In the genomic region with DNA sequence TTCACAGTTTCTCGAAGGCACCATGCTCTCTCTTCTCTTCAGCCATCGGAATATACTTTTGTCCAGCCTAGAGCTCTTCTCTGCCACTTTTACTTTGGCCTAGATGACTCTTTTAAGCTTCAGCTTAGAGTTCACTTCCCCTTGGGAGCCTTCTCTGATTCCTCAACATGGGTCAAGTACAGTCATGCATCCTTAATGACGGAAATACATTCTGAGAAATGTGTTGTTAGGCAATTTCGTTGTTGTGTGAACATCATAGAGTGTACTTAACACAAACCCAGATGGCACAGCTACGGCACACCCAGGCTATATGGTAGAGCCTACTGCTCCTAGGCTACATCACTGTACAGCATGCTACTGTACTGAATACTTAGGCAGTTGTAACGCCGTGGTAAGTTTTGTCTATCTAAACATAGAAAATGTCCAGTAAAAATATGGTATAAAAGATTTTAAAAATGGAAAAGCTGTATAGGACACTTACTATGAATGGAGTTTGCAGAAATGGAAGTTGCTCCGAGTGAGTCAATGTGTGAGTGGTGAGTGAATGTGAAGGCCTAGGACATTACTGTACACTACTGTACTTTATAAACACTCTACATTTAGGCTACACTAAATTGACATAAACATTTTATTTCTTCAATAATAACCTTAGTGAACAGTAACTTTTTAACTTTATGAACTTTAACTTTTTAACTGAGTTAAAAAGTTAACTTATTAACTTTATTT, we compare ENCODE assay signal across 1 cellular context.
TF ChIP-seq lines count a peak whose summit lies in the region.

No MANE protein-coding gene starts in this region.

TF ChIP-seq in HepG2, 621 proteins besides CTCF, POLR2A, EP300 and RAD21:
- TF ChIP-seq JARID2 (CRISPR knock-in tag; IDR thresholded peaks at IDR 0.05; ENCODE audit: insufficient replicate concordance): no peak
- no peak for TF ChIP-seq KLF11 (CRISPR knock-in tag; IDR thresholded peaks at IDR 0.05)
- no peak for TF ChIP-seq ZZZ3 (CRISPR knock-in tag; IDR thresholded peaks at IDR 0.05; ENCODE audit: borderline replicate concordance)
- TF ChIP-seq, protein P1, sequence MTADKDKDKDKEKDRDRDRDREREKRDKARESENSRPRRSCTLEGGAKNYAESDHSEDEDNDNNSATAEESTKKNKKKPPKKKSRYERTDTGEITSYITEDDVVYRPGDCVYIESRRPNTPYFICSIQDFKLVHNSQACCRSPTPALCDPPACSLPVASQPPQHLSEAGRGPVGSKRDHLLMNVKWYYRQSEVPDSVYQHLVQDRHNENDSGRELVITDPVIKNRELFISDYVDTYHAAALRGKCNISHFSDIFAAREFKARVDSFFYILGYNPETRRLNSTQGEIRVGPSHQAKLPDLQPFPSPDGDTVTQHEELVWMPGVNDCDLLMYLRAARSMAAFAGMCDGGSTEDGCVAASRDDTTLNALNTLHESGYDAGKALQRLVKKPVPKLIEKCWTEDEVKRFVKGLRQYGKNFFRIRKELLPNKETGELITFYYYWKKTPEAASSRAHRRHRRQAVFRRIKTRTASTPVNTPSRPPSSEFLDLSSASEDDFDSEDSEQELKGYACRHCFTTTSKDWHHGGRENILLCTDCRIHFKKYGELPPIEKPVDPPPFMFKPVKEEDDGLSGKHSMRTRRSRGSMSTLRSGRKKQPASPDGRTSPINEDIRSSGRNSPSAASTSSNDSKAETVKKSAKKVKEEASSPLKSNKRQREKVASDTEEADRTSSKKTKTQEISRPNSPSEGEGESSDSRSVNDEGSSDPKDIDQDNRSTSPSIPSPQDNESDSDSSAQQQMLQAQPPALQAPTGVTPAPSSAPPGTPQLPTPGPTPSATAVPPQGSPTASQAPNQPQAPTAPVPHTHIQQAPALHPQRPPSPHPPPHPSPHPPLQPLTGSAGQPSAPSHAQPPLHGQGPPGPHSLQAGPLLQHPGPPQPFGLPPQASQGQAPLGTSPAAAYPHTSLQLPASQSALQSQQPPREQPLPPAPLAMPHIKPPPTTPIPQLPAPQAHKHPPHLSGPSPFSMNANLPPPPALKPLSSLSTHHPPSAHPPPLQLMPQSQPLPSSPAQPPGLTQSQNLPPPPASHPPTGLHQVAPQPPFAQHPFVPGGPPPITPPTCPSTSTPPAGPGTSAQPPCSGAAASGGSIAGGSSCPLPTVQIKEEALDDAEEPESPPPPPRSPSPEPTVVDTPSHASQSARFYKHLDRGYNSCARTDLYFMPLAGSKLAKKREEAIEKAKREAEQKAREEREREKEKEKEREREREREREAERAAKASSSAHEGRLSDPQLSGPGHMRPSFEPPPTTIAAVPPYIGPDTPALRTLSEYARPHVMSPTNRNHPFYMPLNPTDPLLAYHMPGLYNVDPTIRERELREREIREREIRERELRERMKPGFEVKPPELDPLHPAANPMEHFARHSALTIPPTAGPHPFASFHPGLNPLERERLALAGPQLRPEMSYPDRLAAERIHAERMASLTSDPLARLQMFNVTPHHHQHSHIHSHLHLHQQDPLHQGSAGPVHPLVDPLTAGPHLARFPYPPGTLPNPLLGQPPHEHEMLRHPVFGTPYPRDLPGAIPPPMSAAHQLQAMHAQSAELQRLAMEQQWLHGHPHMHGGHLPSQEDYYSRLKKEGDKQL (CRISPR knock-in tag; IDR thresholded peaks at IDR 0.05; ENCODE audit: low read depth): no peak
- no peak for TF ChIP-seq SAFB2 (CRISPR knock-in tag; IDR thresholded peaks at IDR 0.05; ENCODE audit: borderline replicate concordance, low read depth)
- no peak for TF ChIP-seq REXO4 (CRISPR knock-in tag; IDR thresholded peaks at IDR 0.05; ENCODE audit: borderline replicate concordance)
- TF ChIP-seq KMT2B (CRISPR knock-in tag; IDR thresholded peaks at IDR 0.05): no peak
- no peak for TF ChIP-seq NAIF1 (CRISPR knock-in tag; IDR thresholded peaks at IDR 0.05; ENCODE audit: borderline replicate concordance)
- TF ChIP-seq TAF1 (CRISPR knock-in tag; IDR thresholded peaks at IDR 0.05): no peak
- TF ChIP-seq HIVEP1 (CRISPR knock-in tag; IDR thresholded peaks at IDR 0.05): no peak
- TF ChIP-seq RARA (CRISPR knock-in tag; IDR thresholded peaks at IDR 0.05): no peak
- TF ChIP-seq HMG20B (CRISPR knock-in tag; conservative IDR thresholded peaks at IDR 0.05): no peak
- TF ChIP-seq, protein P2, sequence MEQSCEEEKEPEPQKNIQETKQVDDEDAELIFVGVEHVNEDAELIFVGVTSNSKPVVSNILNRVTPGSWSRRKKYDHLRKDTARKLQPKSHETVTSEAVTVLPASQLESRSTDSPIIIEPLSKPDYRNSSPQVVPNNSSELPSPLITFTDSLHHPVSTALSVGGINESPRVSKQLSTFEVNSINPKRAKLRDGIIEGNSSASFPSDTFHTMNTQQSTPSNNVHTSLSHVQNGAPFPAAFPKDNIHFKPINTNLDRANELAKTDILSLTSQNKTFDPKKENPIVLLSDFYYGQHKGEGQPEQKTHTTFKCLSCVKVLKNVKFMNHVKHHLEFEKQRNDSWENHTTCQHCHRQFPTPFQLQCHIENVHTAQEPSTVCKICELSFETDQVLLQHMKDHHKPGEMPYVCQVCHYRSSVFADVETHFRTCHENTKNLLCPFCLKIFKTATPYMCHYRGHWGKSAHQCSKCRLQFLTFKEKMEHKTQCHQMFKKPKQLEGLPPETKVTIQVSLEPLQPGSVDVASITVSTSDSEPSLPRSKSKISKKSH (CRISPR knock-in tag; IDR thresholded peaks at IDR 0.05; ENCODE audit: borderline replicate concordance): no peak
- TF ChIP-seq HDAC1 (CRISPR knock-in tag; IDR thresholded peaks at IDR 0.05): no peak
